1 cellular context compared by ENCODE assay signal in genomic region chr1:41003127-41003639, GRCh38.
TF ChIP-seq lines count a peak whose summit lies in the region.

No MANE protein-coding gene starts in this region.

TF ChIP-seq in K562, 482 proteins besides CTCF, POLR2A, EP300 and RAD21 (continued from another document):
- TF ChIP-seq, protein P1, sequence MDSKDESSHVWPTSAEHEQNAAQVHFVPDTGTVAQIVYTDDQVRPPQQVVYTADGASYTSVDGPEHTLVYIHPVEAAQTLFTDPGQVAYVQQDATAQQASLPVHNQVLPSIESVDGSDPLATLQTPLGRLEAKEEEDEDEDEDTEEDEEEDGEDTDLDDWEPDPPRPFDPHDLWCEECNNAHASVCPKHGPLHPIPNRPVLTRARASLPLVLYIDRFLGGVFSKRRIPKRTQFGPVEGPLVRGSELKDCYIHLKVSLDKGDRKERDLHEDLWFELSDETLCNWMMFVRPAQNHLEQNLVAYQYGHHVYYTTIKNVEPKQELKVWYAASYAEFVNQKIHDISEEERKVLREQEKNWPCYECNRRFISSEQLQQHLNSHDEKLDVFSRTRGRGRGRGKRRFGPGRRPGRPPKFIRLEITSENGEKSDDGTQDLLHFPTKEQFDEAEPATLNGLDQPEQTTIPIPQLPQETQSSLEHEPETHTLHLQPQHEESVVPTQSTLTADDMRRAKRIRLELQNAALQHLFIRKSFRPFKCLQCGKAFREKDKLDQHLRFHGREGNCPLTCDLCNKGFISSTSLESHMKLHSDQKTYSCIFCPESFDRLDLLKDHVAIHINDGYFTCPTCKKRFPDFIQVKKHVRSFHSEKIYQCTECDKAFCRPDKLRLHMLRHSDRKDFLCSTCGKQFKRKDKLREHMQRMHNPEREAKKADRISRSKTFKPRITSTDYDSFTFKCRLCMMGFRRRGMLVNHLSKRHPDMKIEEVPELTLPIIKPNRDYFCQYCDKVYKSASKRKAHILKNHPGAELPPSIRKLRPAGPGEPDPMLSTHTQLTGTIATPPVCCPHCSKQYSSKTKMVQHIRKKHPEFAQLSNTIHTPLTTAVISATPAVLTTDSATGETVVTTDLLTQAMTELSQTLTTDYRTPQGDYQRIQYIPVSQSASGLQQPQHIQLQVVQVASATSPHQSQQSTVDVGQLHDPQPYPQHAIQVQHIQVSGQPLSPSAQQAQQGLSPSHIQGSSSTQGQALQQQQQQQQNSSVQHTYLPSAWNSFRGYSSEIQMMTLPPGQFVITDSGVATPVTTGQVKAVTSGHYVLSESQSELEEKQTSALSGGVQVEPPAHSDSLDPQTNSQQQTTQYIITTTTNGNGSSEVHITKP (IDR thresholded peaks at IDR 0.05; ENCODE audit: partially characterized antibody) = no peak
- TF ChIP-seq KDM5B (IDR thresholded peaks at IDR 0.05; ENCODE audit: insufficient replicate concordance, low read depth, low read length) (peak; percentile 32), MED1 (CRISPR knock-in tag; IDR thresholded peaks at IDR 0.05; ENCODE audit: borderline replicate concordance) (no peak)
TF ChIP-seq in K562: peak in this region for 4.
